22 cellular contexts compared by ENCODE assay signal in genomic region chrX:112235547-112235946, GRCh38.
DNase-seq lines count a peak whose midpoint lies in the region; TF ChIP-seq lines count a peak whose summit lies in the region.
"Had no signal": no experiment of that assay in that cellular context is flagged by ENCODE, and none has a peak within 500 bp of the region (broad histone marks: within the 10 kb centered on the region; RNA-seq: fewer than 3 reads in every experiment).

No MANE protein-coding gene starts in this region.

- CTCF ChIA-PET in MCF 10A (lab: Yijun Ruan, JAX) = interaction anchor here (0.6 kb wide), 1 partner anchor 45 kb away, joined by 3 read pairs; no protein-coding TSS in a partner anchor
- CTCF ChIA-PET in activated naive CD4-positive, alpha-beta T cell treated with anti-CD3 and anti-CD28 coated beads for 36 hours (lab: Charles Lee) = no interaction called here

- H3K27me3 ChIP-seq in adrenal gland = no peaks in the 10 kb centered on the region
- H3K27me3 ChIP-seq: BE2C, SJCRH30 had no signal

- BruUV-seq in MCF 10A (replicated peaks; lab: Mats Ljungman, UMichigan) = no TSS peak

- DNase-seq in NCI-H1105 treated with DMSO at 0.1 percent for 48 hours (lab: John Stamatoyannopoulos, UW) (peak; percentile 26), NCI-H1105 (lab: John Stamatoyannopoulos, UW) (no peak), LNCaP clone FGC (ENCODE audit: low read depth) (peak; percentile 95), adrenal gland (peak; percentile 57 to 79 (median 60)), midbrain (lab: John Stamatoyannopoulos, UW) (peak; percentile 2), MCF 10A (ENCODE audit: unreplicated experiment) (no peak), coronary artery (ENCODE audit: low spot score) (no peak)
- no peak for DNase-seq in activated naive CD4-positive, alpha-beta T cell treated with anti-CD3 and anti-CD28 coated beads for 36 hours
- DNase-seq: BE2C; Calu3; H7; KG1; MV-4-11; NCI-H1417 treated with DMSO at 0.1 percent for 48 hours; NCI-H1694 treated with DMSO at 0.1 percent for 48 hours; NCI-H446 treated with DMSO at 0.1 percent for 48 hours; NCI-H526; NCI-H82; NK-92 treated with Interleukin-12 subunit alpha and Interleukin-12 subunit beta, amount 100 ng/mL, for 24 hours; PC-3; SJCRH30 had no signal

- no peak overlapping the region for H3K27ac Mint-ChIP-seq in MCF 10A (ENCODE audit: low read depth, unreplicated experiment)
- H3K27ac Mint-ChIP-seq in activated naive CD4-positive, alpha-beta T cell treated with anti-CD3 and anti-CD28 coated beads for 36 hours = no peak overlapping the region

- TF ChIP-seq POLR2A in adrenal gland (IDR thresholded peaks at IDR 0.05) = no peak

- H3K4me3 ChIP-seq in LNCaP clone FGC (ENCODE audit: low read depth, low read length) (no peak overlapping the region), adrenal gland (no peak overlapping the region), coronary artery (no peak overlapping the region)
- H3K4me3 ChIP-seq: SJCRH30 had no signal

- no peaks in the 10 kb centered on the region for H3K4me1 ChIP-seq in adrenal gland (replicated peaks in 1 of 2)
- H3K4me1 ChIP-seq: BE2C, SJCRH30 had no signal

- POLR2A ChIA-PET in MCF 10A (lab: Yijun Ruan, JAX) = no interaction called here

- no peaks in the 10 kb centered on the region for H3K4me1 Mint-ChIP-seq in MCF 10A (ENCODE audit: insufficient read depth, unreplicated experiment)
- no peaks in the 10 kb centered on the region for H3K4me1 Mint-ChIP-seq in activated naive CD4-positive, alpha-beta T cell treated with anti-CD3 and anti-CD28 coated beads for 36 hours (ENCODE audit: low read depth)

- H3K36me3 ChIP-seq in adrenal gland (replicated peaks in 1 of 2) = no peaks in the 10 kb centered on the region
- H3K36me3 ChIP-seq: BE2C, SJCRH30 had no signal

- TF ChIP-seq CTCF in LNCaP clone FGC (IDR thresholded peaks at IDR 0.05; ENCODE audit: control insufficient read depth, extremely low read depth, insufficient read depth) (no peak), adrenal gland (IDR thresholded peaks at IDR 0.05) (no peak), MCF 10A (IDR thresholded peaks at IDR 0.05; ENCODE audit: unreplicated experiment) (no peak), coronary artery (IDR thresholded peaks at IDR 0.05) (no peak)

- intact Hi-C loops in adrenal gland (cut with DNase I) = no loop called here
- intact Hi-C loops in MCF 10A (cut with micrococcal nuclease) = no loop called here
- intact Hi-C loops in activated naive CD4-positive, alpha-beta T cell treated with anti-CD3 and anti-CD28 coated beads for 36 hours (cut with micrococcal nuclease) = no loop called here

- H3K9me3 ChIP-seq in adrenal gland (replicated peaks in 1 of 3) = no peaks in the 10 kb centered on the region
- H3K9me3 ChIP-seq: BE2C, SJCRH30 had no signal

- no peak overlapping the region for H3K27ac ChIP-seq in adrenal gland
- H3K27ac ChIP-seq in coronary artery = no peak overlapping the region
- H3K27ac ChIP-seq: 22Rv1, SJCRH30 had no signal

- no peaks in the 10 kb centered on the region for H3K9me3 Mint-ChIP-seq in MCF 10A (ENCODE audit: unreplicated experiment)
- no peaks in the 10 kb centered on the region for H3K9me3 Mint-ChIP-seq in activated naive CD4-positive, alpha-beta T cell treated with anti-CD3 and anti-CD28 coated beads for 36 hours

- peaks cover 34% of the 10 kb centered on the region for H3K27me3 Mint-ChIP-seq in MCF 10A (ENCODE audit: insufficient read depth, unreplicated experiment)
- H3K27me3 Mint-ChIP-seq in activated naive CD4-positive, alpha-beta T cell treated with anti-CD3 and anti-CD28 coated beads for 36 hours (ENCODE audit: low read depth) = no peaks in the 10 kb centered on the region

- H3K36me3 Mint-ChIP-seq in MCF 10A (ENCODE audit: insufficient read depth, unreplicated experiment) = no peaks in the 10 kb centered on the region
- H3K36me3 Mint-ChIP-seq in activated naive CD4-positive, alpha-beta T cell treated with anti-CD3 and anti-CD28 coated beads for 36 hours (ENCODE audit: low read depth) = no peaks in the 10 kb centered on the region

- H3K4me3 Mint-ChIP-seq in MCF 10A (ENCODE audit: unreplicated experiment) = no peak overlapping the region
- H3K4me3 Mint-ChIP-seq in activated naive CD4-positive, alpha-beta T cell treated with anti-CD3 and anti-CD28 coated beads for 36 hours = no peak overlapping the region

Comparison
In these comparisons a context has a peak if more than half of its experiments do, and no peak if none do; other contexts are left out.
1. DNase-seq: peak in NCI-H1105 treated with DMSO at 0.1 percent for 48 hours (single experiment), LNCaP clone FGC (single experiment), adrenal gland (7 of 7) and midbrain (single experiment); none in NCI-H1105 (single experiment), MCF 10A (single experiment), activated naive CD4-positive, alpha-beta T cell treated with anti-CD3 and anti-CD28 coated beads for 36 hours (single experiment) and coronary artery (single experiment).